Comparison of ENCODE assay signal across 18 cellular contexts in the genomic region with DNA sequence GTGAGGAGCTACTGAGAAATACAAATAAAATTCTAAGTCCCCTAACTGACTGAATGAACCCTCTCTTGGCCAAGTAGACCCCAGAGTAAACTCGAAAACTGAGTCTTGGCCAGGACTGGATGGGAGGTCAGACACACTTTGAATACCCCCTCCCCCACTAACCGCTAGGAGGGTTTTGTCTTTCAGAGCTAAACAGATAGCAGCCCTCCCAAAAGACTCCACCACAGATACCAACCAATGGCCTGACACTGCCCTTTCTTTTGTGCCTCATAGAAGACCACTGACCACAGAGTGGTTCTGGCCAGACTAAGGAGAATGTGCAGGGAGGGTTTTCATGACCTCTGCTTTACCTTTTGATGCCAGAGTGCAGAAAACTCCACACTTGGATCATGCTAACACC. TPM values are rescaled to one million over a fixed set of nuclear protein-coding genes. Genes with fewer than 3 reads are reported as not detected.
DNase-seq lines count a peak whose midpoint lies in the region; ATAC-seq and TF ChIP-seq lines count a peak whose summit lies in the region.
"Had no signal": no experiment of that assay in that cellular context is flagged by ENCODE, and none has a peak within 500 bp of the region (broad histone marks: within the 10 kb centered on the region; RNA-seq: fewer than 3 reads in every experiment).

No MANE protein-coding gene starts in this region.

- no peak overlapping the region for H3K27ac Mint-ChIP-seq in WTC11

- H3K36me3 ChIP-seq in DOHH2 (ENCODE audit: control insufficient read depth, low read length) (no peaks in the 10 kb centered on the region), HUES48 (ENCODE audit: control insufficient read depth, insufficient read depth, low read length) (no peaks in the 10 kb centered on the region)
- H3K36me3 ChIP-seq: BLaER1 had no signal

- H3F3A ChIP-seq in DOHH2 (ENCODE audit: control insufficient read depth, insufficient read depth): no peaks in the 10 kb centered on the region

- no peaks in the 10 kb centered on the region for H3K9me3 Mint-ChIP-seq in WTC11
- H3K9me3 Mint-ChIP-seq: CD8-positive, alpha-beta memory T cell; H9 had no signal

- peak; percentile 76 for ATAC-seq in WTC11
- ATAC-seq in omental fat pad (ENCODE audit: low FRiP score): no peak
- ATAC-seq in HG02973 (IDR thresholded peaks at IDR 0.05; ENCODE audit: unreplicated experiment): no peak
- no peak for ATAC-seq in GM19463 (IDR thresholded peaks at IDR 0.05; ENCODE audit: unreplicated experiment)

- no peaks in the 10 kb centered on the region for H3K9me2 ChIP-seq in DOHH2 (replicated peaks; ENCODE audit: control insufficient read depth, low read length)

- H3K4me3 ChIP-seq in DOHH2 (ENCODE audit: low read length) (no peak overlapping the region), HUES48 (ENCODE audit: low read depth, low read length) (0 out of 2 replicates have a peak overlapping the region, but pooled peaks have one; percentile 25)
- H3K4me3 ChIP-seq: BLaER1 had no signal

- no peaks in the 10 kb centered on the region for H3K27me3 ChIP-seq in DOHH2 (ENCODE audit: control insufficient read depth, low read length)
- H3K27me3 ChIP-seq in HUES48 (ENCODE audit: control insufficient read depth, insufficient read depth, low read length): no peaks in the 10 kb centered on the region
- H3K27me3 ChIP-seq: BLaER1 had no signal

- no peaks in the 10 kb centered on the region for H3K79me2 ChIP-seq in DOHH2 (ENCODE audit: control insufficient read depth, low read length)

- POLR2A ChIA-PET in WTC11 (lab: Charles Lee): interaction anchor here (0.8 kb wide), 1 partner anchor 9 kb away, joined by 3 read pairs; no protein-coding TSS in a partner anchor

- H3K4me1 ChIP-seq in DOHH2 (ENCODE audit: control insufficient read depth, low read length): peaks cover 18% of the 10 kb centered on the region
- H3K4me1 ChIP-seq in HUES48 (ENCODE audit: control insufficient read depth, insufficient read depth, low read length): peaks cover 33% of the 10 kb centered on the region
- H3K4me1 ChIP-seq: BLaER1 had no signal

- H3K9me3 ChIP-seq in DOHH2 (ENCODE audit: control insufficient read depth, insufficient read depth, low read length): no peaks in the 10 kb centered on the region
- no peaks in the 10 kb centered on the region for H3K9me3 ChIP-seq in HUES48 (ENCODE audit: control insufficient read depth, insufficient read depth, low read length)
- H3K9me3 ChIP-seq: BLaER1 had no signal

- H3K4me2 ChIP-seq in DOHH2 (ENCODE audit: low read length): peak overlapping the region; percentile 2
- H3K4me2 ChIP-seq: BLaER1 had no signal

- no peaks in the 10 kb centered on the region; the same call in 1 of the 2 replicates for H3K27me3 Mint-ChIP-seq in WTC11 (ENCODE audit: low read depth)

- CTCF ChIA-PET in WTC11 (lab: Charles Lee): no interaction called here

- H3K4me3 Mint-ChIP-seq in WTC11: no peak overlapping the region
- H3K4me3 Mint-ChIP-seq: CD8-positive, alpha-beta memory T cell; H9 had no signal

- H3K9ac ChIP-seq in HUES48 (ENCODE audit: low read depth, low read length): no peak overlapping the region
- H3K9ac ChIP-seq: BLaER1 had no signal

- no peaks in the 10 kb centered on the region for H3K36me3 Mint-ChIP-seq in WTC11
- H3K36me3 Mint-ChIP-seq: CD8-positive, alpha-beta memory T cell had no signal

- no peak overlapping the region for H3K27ac ChIP-seq in DOHH2 (ENCODE audit: low read depth, low read length)
- no peak overlapping the region for H3K27ac ChIP-seq in HUES48 (ENCODE audit: low read depth, low read length)
- H3K27ac ChIP-seq: 22Rv1, BLaER1 had no signal

- no peaks in the 10 kb centered on the region for H4K20me1 ChIP-seq in DOHH2 (ENCODE audit: control insufficient read depth, insufficient read depth, low read depth, low read length)
- H4K20me1 ChIP-seq: BLaER1 had no signal

- H3K4me1 Mint-ChIP-seq in WTC11: peaks cover 33% of the 10 kb centered on the region
- H3K4me1 Mint-ChIP-seq: CD8-positive, alpha-beta memory T cell had no signal

- TF ChIP-seq CTCF in DOHH2 (IDR thresholded peaks at IDR 0.05; ENCODE audit: low read depth, low read length, poor library complexity, severe bottlenecking) (no peak), WTC11 (IDR thresholded peaks at IDR 0.05) (no peak), omental fat pad (IDR thresholded peaks at IDR 0.05) (no peak)

- DNase-seq in WTC11 (ENCODE audit: low spot score): no peak
- DNase-seq in iPS-NIHi11 (ENCODE audit: low spot score): peak; percentile 6
- DNase-seq in omental fat pad (ENCODE audit: low spot score): no peak
- no peak for DNase-seq in NOMO-1 (lab: John Stamatoyannopoulos, UW; ENCODE audit: unreplicated experiment in 2 of 2)
- DNase-seq: CD8-positive, alpha-beta memory T cell; DMS53; H9; IMR-90; KG1 had no signal

TF ChIP-seq in WTC11, 78 proteins besides CTCF, POLR2A, EP300 and RAD21:
- TF ChIP-seq TEAD1 (CRISPR knock-in tag; IDR thresholded peaks at IDR 0.05): no peak
- no peak for TF ChIP-seq ZNF396 (CRISPR knock-in tag; IDR thresholded peaks at IDR 0.05; ENCODE audit: borderline replicate concordance)
- TF ChIP-seq GABPB1 (CRISPR knock-in tag; IDR thresholded peaks at IDR 0.05): no peak
- no peak for TF ChIP-seq ZNF232 (CRISPR knock-in tag; IDR thresholded peaks at IDR 0.05)
- no peak for TF ChIP-seq HMGA2 (CRISPR knock-in tag; IDR thresholded peaks at IDR 0.05)
- no peak for TF ChIP-seq ZNF219 (CRISPR knock-in tag; IDR thresholded peaks at IDR 0.05; ENCODE audit: borderline replicate concordance)
- TF ChIP-seq, protein P1, sequence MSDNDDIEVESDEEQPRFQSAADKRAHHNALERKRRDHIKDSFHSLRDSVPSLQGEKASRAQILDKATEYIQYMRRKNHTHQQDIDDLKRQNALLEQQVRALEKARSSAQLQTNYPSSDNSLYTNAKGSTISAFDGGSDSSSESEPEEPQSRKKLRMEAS (CRISPR knock-in tag; IDR thresholded peaks at IDR 0.05): no peak
- no peak for TF ChIP-seq MXD4 (CRISPR knock-in tag; IDR thresholded peaks at IDR 0.05; ENCODE audit: borderline replicate concordance)
- TF ChIP-seq EMX1 (CRISPR knock-in tag; IDR thresholded peaks at IDR 0.05): no peak
- TF ChIP-seq SMAD3 (CRISPR knock-in tag; IDR thresholded peaks at IDR 0.05; ENCODE audit: borderline replicate concordance): no peak
- TF ChIP-seq, protein P2, sequence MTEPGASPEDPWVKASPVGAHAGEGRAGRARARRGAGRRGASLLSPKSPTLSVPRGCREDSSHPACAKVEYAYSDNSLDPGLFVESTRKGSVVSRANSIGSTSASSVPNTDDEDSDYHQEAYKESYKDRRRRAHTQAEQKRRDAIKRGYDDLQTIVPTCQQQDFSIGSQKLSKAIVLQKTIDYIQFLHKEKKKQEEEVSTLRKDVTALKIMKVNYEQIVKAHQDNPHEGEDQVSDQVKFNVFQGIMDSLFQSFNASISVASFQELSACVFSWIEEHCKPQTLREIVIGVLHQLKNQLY (CRISPR knock-in tag; IDR thresholded peaks at IDR 0.05): no peak
- TF ChIP-seq MYBL2 (CRISPR knock-in tag; IDR thresholded peaks at IDR 0.05): no peak
- no peak for TF ChIP-seq JUN (CRISPR knock-in tag; IDR thresholded peaks at IDR 0.05)
- TF ChIP-seq CBFB (CRISPR knock-in tag; IDR thresholded peaks at IDR 0.05; ENCODE audit: low read depth): no peak

RNA-seq across cellular contexts. Expression of a gene that starts 42.1 kb away (rescaled TPM):
- total RNA-seq in WTC11 (2021) (not detected in 3 replicates), omental fat pad (not detected)
- total RNA-seq: A673; CD8-positive, alpha-beta memory T cell; Daoy; G401; H9; IMR-90 had no signal
